ENCODE assay signal across 24 cellular contexts in genomic region chr3:164470471-164470870, GRCh38.
"Had no signal": no experiment of that assay in that cellular context is flagged by ENCODE, and none has a peak within 500 bp of the region (broad histone marks: within the 10 kb centered on the region; RNA-seq: fewer than 3 reads in every experiment).

No MANE protein-coding gene starts in this region.

- H3K36me3 ChIP-seq: ascending aorta, SJCRH30, WERI-Rb-1 had no signal

- H3K4me3 ChIP-seq: ascending aorta, SJCRH30 had no signal

- H3K9ac ChIP-seq: SK-N-SH had no signal

- H3K4me2 ChIP-seq: SK-N-SH had no signal

- H3K27ac ChIP-seq: ascending aorta, RWPE1, SJCRH30, WERI-Rb-1 had no signal

- H3K4me1 ChIP-seq: ascending aorta, SJCRH30 had no signal

- ATAC-seq: activated CD4-positive, alpha-beta T cell treated with anti-CD3 and anti-CD28 coated beads for 36 hours; activated CD8-positive, alpha-beta T cell treated with anti-CD3 and anti-CD28 coated beads for 36 hours; Panc1 had no signal

- H3K9me3 ChIP-seq: ascending aorta, SJCRH30, SK-N-SH had no signal

- DNase-seq: activated CD4-positive, alpha-beta T cell treated with anti-CD3 and anti-CD28 coated beads for 36 hours; activated CD8-positive, alpha-beta memory T cell treated with anti-CD3 and anti-CD28 coated beads, Interleukin-2, amount 50 U/mL, for 4 hours; activated CD8-positive, alpha-beta T cell treated with anti-CD3 and anti-CD28 coated beads for 36 hours; activated naive CD4-positive, alpha-beta T cell treated with anti-CD3 and anti-CD28 coated beads, Interleukin-2, amount 50 U/mL, for 16 hours; activated naive CD8-positive, alpha-beta T cell treated with anti-CD3 and anti-CD28 coated beads, Interleukin-2, amount 10 ng/mL, durations not matched to agents 7 days and 5 days; amniotic stem cell; Kasumi-1; NCI-H1105 treated with DMSO at 0.1 percent for 48 hours; NCI-H146; NCI-H187 treated with DMSO at 0.1 percent for 48 hours; NCI-H2171; NCI-H226; NCI-H510A; NCI-H526 treated with DMSO at 0.1 percent for 48 hours; NCI-H82; OCI-M1; Right ventricle myocardium superior; SJCRH30; SK-N-SH; T-helper 1 cell; WERI-Rb-1 had no signal

- H3K27me3 ChIP-seq: ascending aorta, SJCRH30 had no signal
